In the genomic region with DNA sequence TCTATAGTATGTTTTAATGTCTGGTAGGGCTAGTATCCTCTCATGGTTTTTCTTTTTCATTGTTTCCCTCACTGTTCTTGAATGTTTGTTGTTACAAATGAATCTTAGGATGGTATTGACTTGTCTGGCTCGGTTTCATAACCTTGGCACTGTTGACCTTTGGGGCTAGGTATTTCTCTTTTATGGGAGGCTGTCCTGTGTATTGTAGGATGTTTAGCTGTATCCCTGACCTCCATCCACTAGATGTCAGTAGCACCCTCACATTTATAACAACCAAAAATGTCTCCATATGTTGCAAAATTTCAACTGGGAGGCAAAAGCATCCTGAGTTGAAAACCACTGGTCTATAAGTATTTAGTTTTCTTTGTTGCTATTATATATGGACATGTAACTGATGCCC, we compare ENCODE assay signal across 1 cellular context.
TF ChIP-seq lines count a peak whose summit lies in the region.

No MANE protein-coding gene starts in this region.

TF ChIP-seq in HepG2, 621 proteins besides CTCF, POLR2A, EP300 and RAD21 (continued from another document and continues in another):
- TF ChIP-seq, protein P1, sequence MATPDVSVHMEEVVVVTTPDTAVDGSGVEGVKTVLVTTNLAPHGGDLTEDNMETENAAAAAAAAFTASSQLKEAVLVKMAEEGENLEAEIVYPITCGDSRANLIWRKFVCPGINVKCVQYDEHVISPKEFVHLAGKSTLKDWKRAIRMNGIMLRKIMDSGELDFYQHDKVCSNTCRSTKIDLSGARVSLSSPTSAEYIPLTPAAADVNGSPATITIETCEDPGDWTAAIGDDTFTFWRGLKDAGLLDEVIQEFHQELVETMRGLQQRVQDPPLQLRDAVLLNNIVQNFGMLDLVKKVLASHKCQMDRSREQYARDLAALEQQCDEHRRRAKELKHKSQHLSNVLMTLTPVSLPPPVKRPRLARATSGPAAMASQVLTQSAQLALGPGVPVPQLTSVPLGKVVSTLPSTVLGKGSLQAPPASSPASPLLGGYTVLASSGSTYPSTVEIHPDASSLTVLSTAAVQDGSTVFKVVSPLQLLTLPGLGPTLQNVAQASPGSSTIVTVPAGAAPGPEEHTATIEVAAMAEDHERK (CRISPR knock-in tag; IDR thresholded peaks at IDR 0.05; ENCODE audit: low read depth): no peak
- TF ChIP-seq ZNF737 (CRISPR knock-in tag; IDR thresholded peaks at IDR 0.05; ENCODE audit: borderline replicate concordance): no peak
- TF ChIP-seq, protein P2, sequence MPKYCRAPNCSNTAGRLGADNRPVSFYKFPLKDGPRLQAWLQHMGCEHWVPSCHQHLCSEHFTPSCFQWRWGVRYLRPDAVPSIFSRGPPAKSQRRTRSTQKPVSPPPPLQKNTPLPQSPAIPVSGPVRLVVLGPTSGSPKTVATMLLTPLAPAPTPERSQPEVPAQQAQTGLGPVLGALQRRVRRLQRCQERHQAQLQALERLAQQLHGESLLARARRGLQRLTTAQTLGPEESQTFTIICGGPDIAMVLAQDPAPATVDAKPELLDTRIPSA (CRISPR knock-in tag; IDR thresholded peaks at IDR 0.05; ENCODE audit: borderline replicate concordance): no peak
- no peak for TF ChIP-seq AHR (CRISPR knock-in tag; IDR thresholded peaks at IDR 0.05)
- no peak for TF ChIP-seq KDM4B (CRISPR knock-in tag; IDR thresholded peaks at IDR 0.05)
- no peak for TF ChIP-seq SP4 (CRISPR knock-in tag; IDR thresholded peaks at IDR 0.05)
- no peak for TF ChIP-seq ATAD3A (CRISPR knock-in tag; IDR thresholded peaks at IDR 0.05)
- no peak for TF ChIP-seq ZNF773 (CRISPR knock-in tag; IDR thresholded peaks at IDR 0.05; ENCODE audit: borderline replicate concordance)
- TF ChIP-seq FOXM1 (CRISPR knock-in tag; IDR thresholded peaks at IDR 0.05): no peak
- TF ChIP-seq ZMYM3 (CRISPR knock-in tag; IDR thresholded peaks at IDR 0.05): no peak
- no peak for TF ChIP-seq ZNF337 (CRISPR knock-in tag; IDR thresholded peaks at IDR 0.05; ENCODE audit: borderline replicate concordance, low read depth)
- TF ChIP-seq ONECUT2 (CRISPR knock-in tag; IDR thresholded peaks at IDR 0.05): peak; percentile 66; the same call in 1 of the 2 replicates
- no peak for TF ChIP-seq ELF4 (CRISPR knock-in tag; IDR thresholded peaks at IDR 0.05; ENCODE audit: borderline replicate concordance)
- TF ChIP-seq, protein P3, sequence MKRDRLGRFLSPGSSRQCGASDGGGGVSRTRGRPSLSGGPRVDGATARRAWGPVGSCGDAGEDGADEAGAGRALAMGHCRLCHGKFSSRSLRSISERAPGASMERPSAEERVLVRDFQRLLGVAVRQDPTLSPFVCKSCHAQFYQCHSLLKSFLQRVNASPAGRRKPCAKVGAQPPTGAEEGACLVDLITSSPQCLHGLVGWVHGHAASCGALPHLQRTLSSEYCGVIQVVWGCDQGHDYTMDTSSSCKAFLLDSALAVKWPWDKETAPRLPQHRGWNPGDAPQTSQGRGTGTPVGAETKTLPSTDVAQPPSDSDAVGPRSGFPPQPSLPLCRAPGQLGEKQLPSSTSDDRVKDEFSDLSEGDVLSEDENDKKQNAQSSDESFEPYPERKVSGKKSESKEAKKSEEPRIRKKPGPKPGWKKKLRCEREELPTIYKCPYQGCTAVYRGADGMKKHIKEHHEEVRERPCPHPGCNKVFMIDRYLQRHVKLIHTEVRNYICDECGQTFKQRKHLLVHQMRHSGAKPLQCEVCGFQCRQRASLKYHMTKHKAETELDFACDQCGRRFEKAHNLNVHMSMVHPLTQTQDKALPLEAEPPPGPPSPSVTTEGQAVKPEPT (CRISPR knock-in tag; IDR thresholded peaks at IDR 0.05; ENCODE audit: low read depth): no peak
- TF ChIP-seq, protein P4, sequence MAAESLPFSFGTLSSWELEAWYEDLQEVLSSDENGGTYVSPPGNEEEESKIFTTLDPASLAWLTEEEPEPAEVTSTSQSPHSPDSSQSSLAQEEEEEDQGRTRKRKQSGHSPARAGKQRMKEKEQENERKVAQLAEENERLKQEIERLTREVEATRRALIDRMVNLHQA (CRISPR knock-in tag; IDR thresholded peaks at IDR 0.05): no peak
- TF ChIP-seq SP2 (CRISPR knock-in tag; IDR thresholded peaks at IDR 0.05): no peak
- no peak for TF ChIP-seq XBP1 (CRISPR knock-in tag; IDR thresholded peaks at IDR 0.05)
- 0 out of 2 replicates have a peak, but pooled peaks have one; percentile 19 for TF ChIP-seq KDM3A (CRISPR knock-in tag; IDR thresholded peaks at IDR 0.05; ENCODE audit: low read depth)
- TF ChIP-seq ZNF598 (CRISPR knock-in tag; IDR thresholded peaks at IDR 0.05; ENCODE audit: borderline replicate concordance): no peak
- TF ChIP-seq, protein P5, sequence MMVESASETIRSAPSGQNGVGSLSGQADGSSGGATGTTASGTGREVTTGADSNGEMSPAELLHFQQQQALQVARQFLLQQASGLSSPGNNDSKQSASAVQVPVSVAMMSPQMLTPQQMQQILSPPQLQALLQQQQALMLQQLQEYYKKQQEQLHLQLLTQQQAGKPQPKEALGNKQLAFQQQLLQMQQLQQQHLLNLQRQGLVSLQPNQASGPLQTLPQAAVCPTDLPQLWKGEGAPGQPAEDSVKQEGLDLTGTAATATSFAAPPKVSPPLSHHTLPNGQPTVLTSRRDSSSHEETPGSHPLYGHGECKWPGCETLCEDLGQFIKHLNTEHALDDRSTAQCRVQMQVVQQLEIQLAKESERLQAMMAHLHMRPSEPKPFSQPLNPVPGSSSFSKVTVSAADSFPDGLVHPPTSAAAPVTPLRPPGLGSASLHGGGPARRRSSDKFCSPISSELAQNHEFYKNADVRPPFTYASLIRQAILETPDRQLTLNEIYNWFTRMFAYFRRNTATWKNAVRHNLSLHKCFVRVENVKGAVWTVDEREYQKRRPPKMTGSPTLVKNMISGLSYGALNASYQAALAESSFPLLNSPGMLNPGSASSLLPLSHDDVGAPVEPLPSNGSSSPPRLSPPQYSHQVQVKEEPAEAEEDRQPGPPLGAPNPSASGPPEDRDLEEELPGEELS (CRISPR knock-in tag; IDR thresholded peaks at IDR 0.05): peak; percentile 61
- TF ChIP-seq TARDBP (CRISPR knock-in tag; IDR thresholded peaks at IDR 0.05): no peak
- TF ChIP-seq, protein P6, sequence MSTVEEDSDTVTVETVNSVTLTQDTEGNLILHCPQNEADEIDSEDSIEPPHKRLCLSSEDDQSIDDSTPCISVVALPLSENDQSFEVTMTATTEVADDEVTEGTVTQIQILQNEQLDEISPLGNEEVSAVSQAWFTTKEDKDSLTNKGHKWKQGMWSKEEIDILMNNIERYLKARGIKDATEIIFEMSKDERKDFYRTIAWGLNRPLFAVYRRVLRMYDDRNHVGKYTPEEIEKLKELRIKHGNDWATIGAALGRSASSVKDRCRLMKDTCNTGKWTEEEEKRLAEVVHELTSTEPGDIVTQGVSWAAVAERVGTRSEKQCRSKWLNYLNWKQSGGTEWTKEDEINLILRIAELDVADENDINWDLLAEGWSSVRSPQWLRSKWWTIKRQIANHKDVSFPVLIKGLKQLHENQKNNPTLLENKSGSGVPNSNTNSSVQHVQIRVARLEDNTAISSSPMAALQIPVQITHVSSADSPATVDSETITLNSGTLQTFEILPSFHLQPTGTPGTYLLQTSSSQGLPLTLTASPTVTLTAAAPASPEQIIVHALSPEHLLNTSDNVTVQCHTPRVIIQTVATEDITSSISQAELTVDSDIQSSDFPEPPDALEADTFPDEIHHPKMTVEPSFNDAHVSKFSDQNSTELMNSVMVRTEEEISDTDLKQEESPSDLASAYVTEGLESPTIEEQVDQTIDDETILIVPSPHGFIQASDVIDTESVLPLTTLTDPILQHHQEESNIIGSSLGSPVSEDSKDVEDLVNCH (CRISPR knock-in tag; IDR thresholded peaks at IDR 0.05): no peak
- TF ChIP-seq PRPF4 (IDR thresholded peaks at IDR 0.05; ENCODE audit: low read depth, low read length, poor library complexity, severe bottlenecking): no peak
- TF ChIP-seq CBX5 (CRISPR knock-in tag; IDR thresholded peaks at IDR 0.05; ENCODE audit: borderline replicate concordance): no peak
- no peak for TF ChIP-seq HNRNPH1 (optimal IDR thresholded peaks at IDR 0.05; ENCODE audit: low read depth, low read length)
- TF ChIP-seq ZSCAN25 (CRISPR knock-in tag; IDR thresholded peaks at IDR 0.05): no peak
- TF ChIP-seq HOXA3 (CRISPR knock-in tag; IDR thresholded peaks at IDR 0.05): no peak
- no peak for TF ChIP-seq ZNF652 (CRISPR knock-in tag; IDR thresholded peaks at IDR 0.05; ENCODE audit: borderline replicate concordance, low read depth)
- TF ChIP-seq SNAI1 (CRISPR knock-in tag; IDR thresholded peaks at IDR 0.05; ENCODE audit: borderline replicate concordance): no peak
- TF ChIP-seq, protein P7, sequence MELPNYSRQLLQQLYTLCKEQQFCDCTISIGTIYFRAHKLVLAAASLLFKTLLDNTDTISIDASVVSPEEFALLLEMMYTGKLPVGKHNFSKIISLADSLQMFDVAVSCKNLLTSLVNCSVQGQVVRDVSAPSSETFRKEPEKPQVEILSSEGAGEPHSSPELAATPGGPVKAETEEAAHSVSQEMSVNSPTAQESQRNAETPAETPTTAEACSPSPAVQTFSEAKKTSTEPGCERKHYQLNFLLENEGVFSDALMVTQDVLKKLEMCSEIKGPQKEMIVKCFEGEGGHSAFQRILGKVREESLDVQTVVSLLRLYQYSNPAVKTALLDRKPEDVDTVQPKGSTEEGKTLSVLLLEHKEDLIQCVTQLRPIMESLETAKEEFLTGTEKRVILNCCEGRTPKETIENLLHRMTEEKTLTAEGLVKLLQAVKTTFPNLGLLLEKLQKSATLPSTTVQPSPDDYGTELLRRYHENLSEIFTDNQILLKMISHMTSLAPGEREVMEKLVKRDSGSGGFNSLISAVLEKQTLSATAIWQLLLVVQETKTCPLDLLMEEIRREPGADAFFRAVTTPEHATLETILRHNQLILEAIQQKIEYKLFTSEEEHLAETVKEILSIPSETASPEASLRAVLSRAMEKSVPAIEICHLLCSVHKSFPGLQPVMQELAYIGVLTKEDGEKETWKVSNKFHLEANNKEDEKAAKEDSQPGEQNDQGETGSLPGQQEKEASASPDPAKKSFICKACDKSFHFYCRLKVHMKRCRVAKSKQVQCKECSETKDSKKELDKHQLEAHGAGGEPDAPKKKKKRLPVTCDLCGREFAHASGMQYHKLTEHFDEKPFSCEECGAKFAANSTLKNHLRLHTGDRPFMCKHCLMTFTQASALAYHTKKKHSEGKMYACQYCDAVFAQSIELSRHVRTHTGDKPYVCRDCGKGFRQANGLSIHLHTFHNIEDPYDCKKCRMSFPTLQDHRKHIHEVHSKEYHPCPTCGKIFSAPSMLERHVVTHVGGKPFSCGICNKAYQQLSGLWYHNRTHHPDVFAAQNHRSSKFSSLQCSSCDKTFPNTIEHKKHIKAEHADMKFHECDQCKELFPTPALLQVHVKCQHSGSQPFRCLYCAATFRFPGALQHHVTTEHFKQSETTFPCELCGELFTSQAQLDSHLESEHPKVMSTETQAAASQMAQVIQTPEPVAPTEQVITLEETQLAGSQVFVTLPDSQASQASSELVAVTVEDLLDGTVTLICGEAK (IDR thresholded peaks at IDR 0.05): no peak
- TF ChIP-seq, protein P7 (CRISPR knock-in tag; IDR thresholded peaks at IDR 0.05): no peak; the same call in 1 of the 2 replicates
- TF ChIP-seq ZBTB3 (CRISPR knock-in tag; IDR thresholded peaks at IDR 0.05; ENCODE audit: borderline replicate concordance, low read depth): no peak
- no peak for TF ChIP-seq ZNF138 (CRISPR knock-in tag; IDR thresholded peaks at IDR 0.05; ENCODE audit: low read depth)
- peak; percentile 48; the same call in 1 of the 2 replicates for TF ChIP-seq ERF (CRISPR knock-in tag; IDR thresholded peaks at IDR 0.05)
- TF ChIP-seq NFKB2 (CRISPR knock-in tag; IDR thresholded peaks at IDR 0.05; ENCODE audit: borderline replicate concordance): no peak
- no peak for TF ChIP-seq ZBTB8A (CRISPR knock-in tag; IDR thresholded peaks at IDR 0.05; ENCODE audit: borderline replicate concordance, low read depth)
- TF ChIP-seq, protein P8, sequence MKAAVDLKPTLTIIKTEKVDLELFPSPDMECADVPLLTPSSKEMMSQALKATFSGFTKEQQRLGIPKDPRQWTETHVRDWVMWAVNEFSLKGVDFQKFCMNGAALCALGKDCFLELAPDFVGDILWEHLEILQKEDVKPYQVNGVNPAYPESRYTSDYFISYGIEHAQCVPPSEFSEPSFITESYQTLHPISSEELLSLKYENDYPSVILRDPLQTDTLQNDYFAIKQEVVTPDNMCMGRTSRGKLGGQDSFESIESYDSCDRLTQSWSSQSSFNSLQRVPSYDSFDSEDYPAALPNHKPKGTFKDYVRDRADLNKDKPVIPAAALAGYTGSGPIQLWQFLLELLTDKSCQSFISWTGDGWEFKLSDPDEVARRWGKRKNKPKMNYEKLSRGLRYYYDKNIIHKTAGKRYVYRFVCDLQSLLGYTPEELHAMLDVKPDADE (CRISPR knock-in tag; IDR thresholded peaks at IDR 0.05): no peak
- no peak for TF ChIP-seq SIN3B (IDR thresholded peaks at IDR 0.05; ENCODE audit: low read length)
- TF ChIP-seq FOXC1 (CRISPR knock-in tag; IDR thresholded peaks at IDR 0.05; ENCODE audit: borderline replicate concordance): no peak
- TF ChIP-seq, protein P9, sequence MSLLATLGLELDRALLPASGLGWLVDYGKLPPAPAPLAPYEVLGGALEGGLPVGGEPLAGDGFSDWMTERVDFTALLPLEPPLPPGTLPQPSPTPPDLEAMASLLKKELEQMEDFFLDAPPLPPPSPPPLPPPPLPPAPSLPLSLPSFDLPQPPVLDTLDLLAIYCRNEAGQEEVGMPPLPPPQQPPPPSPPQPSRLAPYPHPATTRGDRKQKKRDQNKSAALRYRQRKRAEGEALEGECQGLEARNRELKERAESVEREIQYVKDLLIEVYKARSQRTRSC (CRISPR knock-in tag; IDR thresholded peaks at IDR 0.05; ENCODE audit: low read depth): no peak
